10 cellular contexts compared by ENCODE assay signal in genomic region chr10:117931078-117931477, GRCh38.
"Had no signal": no experiment of that assay in that cellular context is flagged by ENCODE, and none has a peak within 500 bp of the region (broad histone marks: within the 10 kb centered on the region; RNA-seq: fewer than 3 reads in every experiment).

No MANE protein-coding gene starts in this region.

- FAIRE-seq: H1, H54 had no signal

- DNase-seq: GM23248, GOT3, H7, H9, HCEC 1CT, HFFc6 had no signal

- H3K27ac ChIP-seq: GM23248 had no signal

- H3K36me3 ChIP-seq: HAP-1 had no signal

- H3K4me3 ChIP-seq: GM23248, GM23338, HAP-1 had no signal

- H3K9me3 ChIP-seq: HAP-1 had no signal
